1 cellular context compared by ENCODE assay signal in the genomic region with DNA sequence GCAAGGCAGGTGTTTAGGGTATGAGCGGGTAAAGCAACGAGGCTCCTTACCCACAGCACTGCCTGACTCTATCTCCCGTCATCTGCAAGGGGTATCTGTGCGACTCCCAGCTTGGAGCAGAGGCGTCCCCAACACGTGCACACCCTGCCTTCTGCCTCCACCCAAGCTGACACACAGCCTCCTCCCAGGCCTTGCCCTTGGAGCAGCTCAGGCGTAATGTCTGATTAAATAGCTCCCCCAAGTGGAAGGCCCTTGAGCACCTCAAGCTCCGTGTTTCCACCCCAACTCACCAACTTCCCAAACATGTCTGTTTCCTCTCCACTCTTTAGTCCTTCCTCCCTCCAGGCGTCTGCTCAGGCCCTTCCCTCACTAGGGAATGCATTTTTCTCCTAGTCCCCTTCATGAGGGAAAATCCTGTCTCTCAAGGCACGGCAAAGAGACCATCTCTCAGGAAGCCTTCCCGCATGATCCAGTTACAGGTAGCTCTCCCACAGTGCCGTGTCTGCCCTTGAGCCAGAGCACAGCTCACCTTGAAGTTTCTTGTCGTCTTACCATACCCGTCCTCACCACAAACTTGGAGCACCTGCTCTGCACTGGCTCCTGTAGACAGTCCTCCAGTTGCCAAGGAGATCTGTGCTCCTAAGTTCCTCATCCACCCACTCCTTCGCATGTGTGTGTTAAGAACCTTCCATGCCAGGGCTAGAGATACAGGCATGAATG.
TF ChIP-seq lines count a peak whose summit lies in the region.

No MANE protein-coding gene starts in this region.

TF ChIP-seq in K562, 482 proteins besides CTCF, POLR2A, EP300 and RAD21 (continued from another document):
- TF ChIP-seq POLR3G (IDR thresholded peaks at IDR 0.05; ENCODE audit: extremely low read depth, insufficient read length, insufficient replicate concordance) (no peak), CAMTA2 (CRISPR knock-in tag; conservative IDR thresholded peaks at IDR 0.05) (no peak), EHMT2 (IDR thresholded peaks at IDR 0.05) (no peak), BHLHE40 (IDR thresholded peaks at IDR 0.05; ENCODE audit: low read length) (peak; percentile 89), ZNF699 (CRISPR knock-in tag; IDR thresholded peaks at IDR 0.05; ENCODE audit: insufficient replicate concordance) (no peak), HMG20A (CRISPR knock-in tag; conservative IDR thresholded peaks at IDR 0.05) (no peak), ZFP1 (CRISPR knock-in tag; IDR thresholded peaks at IDR 0.05) (no peak), MTA1 (IDR thresholded peaks at IDR 0.05; ENCODE audit: borderline replicate concordance) (no peak), PTBP1 (IDR thresholded peaks at IDR 0.05; ENCODE audit: low read depth, low read length) (no peak), LEF1 (IDR thresholded peaks at IDR 0.05) (no peak), ESRRB (CRISPR knock-in tag; IDR thresholded peaks at IDR 0.05; ENCODE audit: borderline replicate concordance) (no peak), WHSC1 (IDR thresholded peaks at IDR 0.05; ENCODE audit: low read length) (no peak), POLR3A (IDR thresholded peaks at IDR 0.05; ENCODE audit: borderline replicate concordance, extremely low read depth, insufficient read depth, insufficient read length) (no peak), ZZZ3 (IDR thresholded peaks at IDR 0.05) (no peak), SREBF1 (IDR thresholded peaks at IDR 0.05; ENCODE audit: borderline replicate concordance, low read depth, low read length) (no peak), L3MBTL2 (IDR thresholded peaks at IDR 0.05) (peak; percentile 62; the same call in 1 of the 2 replicates), ZEB2 (IDR thresholded peaks at IDR 0.05) (no peak), MYC (IDR thresholded peaks at IDR 0.05; ENCODE audit: low read depth, low read length) (peak; percentile 32; the same call in 1 of the 2 replicates), MYC (CRISPR knock-in tag; IDR thresholded peaks at IDR 0.05; ENCODE audit: borderline replicate concordance, low read depth) (no peak), ZNF175 (CRISPR knock-in tag; IDR thresholded peaks at IDR 0.05; ENCODE audit: low read depth) (no peak), SOX6 (IDR thresholded peaks at IDR 0.05) (no peak), NR1H2 (CRISPR knock-in tag; IDR thresholded peaks at IDR 0.05) (no peak), MCM3 (IDR thresholded peaks at IDR 0.05) (no peak)
- TF ChIP-seq, protein P1, sequence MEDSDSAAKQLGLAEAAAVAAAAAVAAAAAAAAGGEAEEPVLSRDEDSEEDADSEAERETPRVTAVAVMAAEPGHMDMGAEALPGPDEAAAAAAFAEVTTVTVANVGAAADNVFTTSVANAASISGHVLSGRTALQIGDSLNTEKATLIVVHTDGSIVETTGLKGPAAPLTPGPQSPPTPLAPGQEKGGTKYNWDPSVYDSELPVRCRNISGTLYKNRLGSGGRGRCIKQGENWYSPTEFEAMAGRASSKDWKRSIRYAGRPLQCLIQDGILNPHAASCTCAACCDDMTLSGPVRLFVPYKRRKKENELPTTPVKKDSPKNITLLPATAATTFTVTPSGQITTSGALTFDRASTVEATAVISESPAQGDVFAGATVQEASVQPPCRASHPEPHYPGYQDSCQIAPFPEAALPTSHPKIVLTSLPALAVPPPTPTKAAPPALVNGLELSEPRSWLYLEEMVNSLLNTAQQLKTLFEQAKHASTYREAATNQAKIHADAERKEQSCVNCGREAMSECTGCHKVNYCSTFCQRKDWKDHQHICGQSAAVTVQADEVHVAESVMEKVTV (CRISPR knock-in tag; IDR thresholded peaks at IDR 0.05): peak; percentile 89
- TF ChIP-seq, protein P2, sequence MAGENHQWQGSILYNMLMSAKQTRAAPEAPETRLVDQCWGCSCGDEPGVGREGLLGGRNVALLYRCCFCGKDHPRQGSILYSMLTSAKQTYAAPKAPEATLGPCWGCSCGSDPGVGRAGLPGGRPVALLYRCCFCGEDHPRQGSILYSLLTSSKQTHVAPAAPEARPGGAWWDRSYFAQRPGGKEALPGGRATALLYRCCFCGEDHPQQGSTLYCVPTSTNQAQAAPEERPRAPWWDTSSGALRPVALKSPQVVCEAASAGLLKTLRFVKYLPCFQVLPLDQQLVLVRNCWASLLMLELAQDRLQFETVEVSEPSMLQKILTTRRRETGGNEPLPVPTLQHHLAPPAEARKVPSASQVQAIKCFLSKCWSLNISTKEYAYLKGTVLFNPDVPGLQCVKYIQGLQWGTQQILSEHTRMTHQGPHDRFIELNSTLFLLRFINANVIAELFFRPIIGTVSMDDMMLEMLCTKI (IDR thresholded peaks at IDR 0.05; ENCODE audit: partially characterized antibody): no peak
- TF ChIP-seq, protein P3, sequence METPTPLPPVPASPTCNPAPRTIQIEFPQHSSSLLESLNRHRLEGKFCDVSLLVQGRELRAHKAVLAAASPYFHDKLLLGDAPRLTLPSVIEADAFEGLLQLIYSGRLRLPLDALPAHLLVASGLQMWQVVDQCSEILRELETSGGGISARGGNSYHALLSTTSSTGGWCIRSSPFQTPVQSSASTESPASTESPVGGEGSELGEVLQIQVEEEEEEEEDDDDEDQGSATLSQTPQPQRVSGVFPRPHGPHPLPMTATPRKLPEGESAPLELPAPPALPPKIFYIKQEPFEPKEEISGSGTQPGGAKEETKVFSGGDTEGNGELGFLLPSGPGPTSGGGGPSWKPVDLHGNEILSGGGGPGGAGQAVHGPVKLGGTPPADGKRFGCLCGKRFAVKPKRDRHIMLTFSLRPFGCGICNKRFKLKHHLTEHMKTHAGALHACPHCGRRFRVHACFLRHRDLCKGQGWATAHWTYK (CRISPR knock-in tag; IDR thresholded peaks at IDR 0.05): no peak
- TF ChIP-seq, protein P4, sequence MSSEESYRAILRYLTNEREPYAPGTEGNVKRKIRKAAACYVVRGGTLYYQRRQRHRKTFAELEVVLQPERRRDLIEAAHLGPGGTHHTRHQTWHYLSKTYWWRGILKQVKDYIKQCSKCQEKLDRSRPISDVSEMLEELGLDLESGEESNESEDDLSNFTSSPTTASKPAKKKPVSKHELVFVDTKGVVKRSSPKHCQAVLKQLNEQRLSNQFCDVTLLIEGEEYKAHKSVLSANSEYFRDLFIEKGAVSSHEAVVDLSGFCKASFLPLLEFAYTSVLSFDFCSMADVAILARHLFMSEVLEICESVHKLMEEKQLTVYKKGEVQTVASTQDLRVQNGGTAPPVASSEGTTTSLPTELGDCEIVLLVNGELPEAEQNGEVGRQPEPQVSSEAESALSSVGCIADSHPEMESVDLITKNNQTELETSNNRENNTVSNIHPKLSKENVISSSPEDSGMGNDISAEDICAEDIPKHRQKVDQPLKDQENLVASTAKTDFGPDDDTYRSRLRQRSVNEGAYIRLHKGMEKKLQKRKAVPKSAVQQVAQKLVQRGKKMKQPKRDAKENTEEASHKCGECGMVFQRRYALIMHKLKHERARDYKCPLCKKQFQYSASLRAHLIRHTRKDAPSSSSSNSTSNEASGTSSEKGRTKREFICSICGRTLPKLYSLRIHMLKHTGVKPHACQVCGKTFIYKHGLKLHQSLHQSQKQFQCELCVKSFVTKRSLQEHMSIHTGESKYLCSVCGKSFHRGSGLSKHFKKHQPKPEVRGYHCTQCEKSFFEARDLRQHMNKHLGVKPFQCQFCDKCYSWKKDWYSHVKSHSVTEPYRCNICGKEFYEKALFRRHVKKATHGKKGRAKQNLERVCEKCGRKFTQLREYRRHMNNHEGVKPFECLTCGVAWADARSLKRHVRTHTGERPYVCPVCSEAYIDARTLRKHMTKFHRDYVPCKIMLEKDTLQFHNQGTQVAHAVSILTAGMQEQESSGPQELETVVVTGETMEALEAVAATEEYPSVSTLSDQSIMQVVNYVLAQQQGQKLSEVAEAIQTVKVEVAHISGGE (CRISPR knock-in tag; IDR thresholded peaks at IDR 0.05): no peak
- TF ChIP-seq, protein P5, sequence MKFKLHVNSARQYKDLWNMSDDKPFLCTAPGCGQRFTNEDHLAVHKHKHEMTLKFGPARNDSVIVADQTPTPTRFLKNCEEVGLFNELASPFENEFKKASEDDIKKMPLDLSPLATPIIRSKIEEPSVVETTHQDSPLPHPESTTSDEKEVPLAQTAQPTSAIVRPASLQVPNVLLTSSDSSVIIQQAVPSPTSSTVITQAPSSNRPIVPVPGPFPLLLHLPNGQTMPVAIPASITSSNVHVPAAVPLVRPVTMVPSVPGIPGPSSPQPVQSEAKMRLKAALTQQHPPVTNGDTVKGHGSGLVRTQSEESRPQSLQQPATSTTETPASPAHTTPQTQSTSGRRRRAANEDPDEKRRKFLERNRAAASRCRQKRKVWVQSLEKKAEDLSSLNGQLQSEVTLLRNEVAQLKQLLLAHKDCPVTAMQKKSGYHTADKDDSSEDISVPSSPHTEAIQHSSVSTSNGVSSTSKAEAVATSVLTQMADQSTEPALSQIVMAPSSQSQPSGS (CRISPR knock-in tag; IDR thresholded peaks at IDR 0.05): no peak
- TF ChIP-seq, protein P6, sequence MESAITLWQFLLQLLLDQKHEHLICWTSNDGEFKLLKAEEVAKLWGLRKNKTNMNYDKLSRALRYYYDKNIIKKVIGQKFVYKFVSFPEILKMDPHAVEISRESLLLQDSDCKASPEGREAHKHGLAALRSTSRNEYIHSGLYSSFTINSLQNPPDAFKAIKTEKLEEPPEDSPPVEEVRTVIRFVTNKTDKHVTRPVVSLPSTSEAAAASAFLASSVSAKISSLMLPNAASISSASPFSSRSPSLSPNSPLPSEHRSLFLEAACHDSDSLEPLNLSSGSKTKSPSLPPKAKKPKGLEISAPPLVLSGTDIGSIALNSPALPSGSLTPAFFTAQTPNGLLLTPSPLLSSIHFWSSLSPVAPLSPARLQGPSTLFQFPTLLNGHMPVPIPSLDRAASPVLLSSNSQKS (CRISPR knock-in tag; IDR thresholded peaks at IDR 0.05): no peak
- TF ChIP-seq, protein P7, sequence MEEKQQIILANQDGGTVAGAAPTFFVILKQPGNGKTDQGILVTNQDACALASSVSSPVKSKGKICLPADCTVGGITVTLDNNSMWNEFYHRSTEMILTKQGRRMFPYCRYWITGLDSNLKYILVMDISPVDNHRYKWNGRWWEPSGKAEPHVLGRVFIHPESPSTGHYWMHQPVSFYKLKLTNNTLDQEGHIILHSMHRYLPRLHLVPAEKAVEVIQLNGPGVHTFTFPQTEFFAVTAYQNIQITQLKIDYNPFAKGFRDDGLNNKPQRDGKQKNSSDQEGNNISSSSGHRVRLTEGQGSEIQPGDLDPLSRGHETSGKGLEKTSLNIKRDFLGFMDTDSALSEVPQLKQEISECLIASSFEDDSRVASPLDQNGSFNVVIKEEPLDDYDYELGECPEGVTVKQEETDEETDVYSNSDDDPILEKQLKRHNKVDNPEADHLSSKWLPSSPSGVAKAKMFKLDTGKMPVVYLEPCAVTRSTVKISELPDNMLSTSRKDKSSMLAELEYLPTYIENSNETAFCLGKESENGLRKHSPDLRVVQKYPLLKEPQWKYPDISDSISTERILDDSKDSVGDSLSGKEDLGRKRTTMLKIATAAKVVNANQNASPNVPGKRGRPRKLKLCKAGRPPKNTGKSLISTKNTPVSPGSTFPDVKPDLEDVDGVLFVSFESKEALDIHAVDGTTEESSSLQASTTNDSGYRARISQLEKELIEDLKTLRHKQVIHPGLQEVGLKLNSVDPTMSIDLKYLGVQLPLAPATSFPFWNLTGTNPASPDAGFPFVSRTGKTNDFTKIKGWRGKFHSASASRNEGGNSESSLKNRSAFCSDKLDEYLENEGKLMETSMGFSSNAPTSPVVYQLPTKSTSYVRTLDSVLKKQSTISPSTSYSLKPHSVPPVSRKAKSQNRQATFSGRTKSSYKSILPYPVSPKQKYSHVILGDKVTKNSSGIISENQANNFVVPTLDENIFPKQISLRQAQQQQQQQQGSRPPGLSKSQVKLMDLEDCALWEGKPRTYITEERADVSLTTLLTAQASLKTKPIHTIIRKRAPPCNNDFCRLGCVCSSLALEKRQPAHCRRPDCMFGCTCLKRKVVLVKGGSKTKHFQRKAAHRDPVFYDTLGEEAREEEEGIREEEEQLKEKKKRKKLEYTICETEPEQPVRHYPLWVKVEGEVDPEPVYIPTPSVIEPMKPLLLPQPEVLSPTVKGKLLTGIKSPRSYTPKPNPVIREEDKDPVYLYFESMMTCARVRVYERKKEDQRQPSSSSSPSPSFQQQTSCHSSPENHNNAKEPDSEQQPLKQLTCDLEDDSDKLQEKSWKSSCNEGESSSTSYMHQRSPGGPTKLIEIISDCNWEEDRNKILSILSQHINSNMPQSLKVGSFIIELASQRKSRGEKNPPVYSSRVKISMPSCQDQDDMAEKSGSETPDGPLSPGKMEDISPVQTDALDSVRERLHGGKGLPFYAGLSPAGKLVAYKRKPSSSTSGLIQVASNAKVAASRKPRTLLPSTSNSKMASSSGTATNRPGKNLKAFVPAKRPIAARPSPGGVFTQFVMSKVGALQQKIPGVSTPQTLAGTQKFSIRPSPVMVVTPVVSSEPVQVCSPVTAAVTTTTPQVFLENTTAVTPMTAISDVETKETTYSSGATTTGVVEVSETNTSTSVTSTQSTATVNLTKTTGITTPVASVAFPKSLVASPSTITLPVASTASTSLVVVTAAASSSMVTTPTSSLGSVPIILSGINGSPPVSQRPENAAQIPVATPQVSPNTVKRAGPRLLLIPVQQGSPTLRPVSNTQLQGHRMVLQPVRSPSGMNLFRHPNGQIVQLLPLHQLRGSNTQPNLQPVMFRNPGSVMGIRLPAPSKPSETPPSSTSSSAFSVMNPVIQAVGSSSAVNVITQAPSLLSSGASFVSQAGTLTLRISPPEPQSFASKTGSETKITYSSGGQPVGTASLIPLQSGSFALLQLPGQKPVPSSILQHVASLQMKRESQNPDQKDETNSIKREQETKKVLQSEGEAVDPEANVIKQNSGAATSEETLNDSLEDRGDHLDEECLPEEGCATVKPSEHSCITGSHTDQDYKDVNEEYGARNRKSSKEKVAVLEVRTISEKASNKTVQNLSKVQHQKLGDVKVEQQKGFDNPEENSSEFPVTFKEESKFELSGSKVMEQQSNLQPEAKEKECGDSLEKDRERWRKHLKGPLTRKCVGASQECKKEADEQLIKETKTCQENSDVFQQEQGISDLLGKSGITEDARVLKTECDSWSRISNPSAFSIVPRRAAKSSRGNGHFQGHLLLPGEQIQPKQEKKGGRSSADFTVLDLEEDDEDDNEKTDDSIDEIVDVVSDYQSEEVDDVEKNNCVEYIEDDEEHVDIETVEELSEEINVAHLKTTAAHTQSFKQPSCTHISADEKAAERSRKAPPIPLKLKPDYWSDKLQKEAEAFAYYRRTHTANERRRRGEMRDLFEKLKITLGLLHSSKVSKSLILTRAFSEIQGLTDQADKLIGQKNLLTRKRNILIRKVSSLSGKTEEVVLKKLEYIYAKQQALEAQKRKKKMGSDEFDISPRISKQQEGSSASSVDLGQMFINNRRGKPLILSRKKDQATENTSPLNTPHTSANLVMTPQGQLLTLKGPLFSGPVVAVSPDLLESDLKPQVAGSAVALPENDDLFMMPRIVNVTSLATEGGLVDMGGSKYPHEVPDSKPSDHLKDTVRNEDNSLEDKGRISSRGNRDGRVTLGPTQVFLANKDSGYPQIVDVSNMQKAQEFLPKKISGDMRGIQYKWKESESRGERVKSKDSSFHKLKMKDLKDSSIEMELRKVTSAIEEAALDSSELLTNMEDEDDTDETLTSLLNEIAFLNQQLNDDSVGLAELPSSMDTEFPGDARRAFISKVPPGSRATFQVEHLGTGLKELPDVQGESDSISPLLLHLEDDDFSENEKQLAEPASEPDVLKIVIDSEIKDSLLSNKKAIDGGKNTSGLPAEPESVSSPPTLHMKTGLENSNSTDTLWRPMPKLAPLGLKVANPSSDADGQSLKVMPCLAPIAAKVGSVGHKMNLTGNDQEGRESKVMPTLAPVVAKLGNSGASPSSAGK (IDR thresholded peaks at IDR 0.05): 0 out of 2 replicates have a peak, but pooled peaks have one; percentile 36
- TF ChIP-seq, protein P8, sequence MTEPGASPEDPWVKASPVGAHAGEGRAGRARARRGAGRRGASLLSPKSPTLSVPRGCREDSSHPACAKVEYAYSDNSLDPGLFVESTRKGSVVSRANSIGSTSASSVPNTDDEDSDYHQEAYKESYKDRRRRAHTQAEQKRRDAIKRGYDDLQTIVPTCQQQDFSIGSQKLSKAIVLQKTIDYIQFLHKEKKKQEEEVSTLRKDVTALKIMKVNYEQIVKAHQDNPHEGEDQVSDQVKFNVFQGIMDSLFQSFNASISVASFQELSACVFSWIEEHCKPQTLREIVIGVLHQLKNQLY (CRISPR knock-in tag; conservative IDR thresholded peaks at IDR 0.05): no peak
TF ChIP-seq in K562: peak in this region for 12.
